Comparison of ENCODE assay signal across 27 cellular contexts in genomic region chr9:98632839-98633238, GRCh38.
"Had no signal": no experiment of that assay in that cellular context is flagged by ENCODE, and none has a peak within 500 bp of the region (broad histone marks: within the 10 kb centered on the region; RNA-seq: fewer than 3 reads in every experiment).

No MANE protein-coding gene starts in this region.

- ATAC-seq: stimulated activated effector memory CD8-positive, alpha-beta T cell treated with anti-CD3 and anti-CD28 coated beads, Interleukin-12 subunit alpha, Interleukin-12 subunit beta, amount 100 ng/mL, for 72 hours; stimulated activated memory B cell treated with anti-CD40 and anti-IgM and Interleukin-4, amounts not matched to agents 10 μg/mL and 1 μg/mL and 100 μg/mL, for 72 hours; stimulated activated naive B cell treated with anti-CD40 and anti-IgM and Interleukin-4, amounts not matched to agents 10 μg/mL and 1 μg/mL and 100 μg/mL, for 72 hours; stimulated activated naive CD8-positive, alpha-beta T cell treated with anti-CD3 and anti-CD28 coated beads, Interleukin-15, amount 100 ng/mL, for 72 hours; stimulated activated naive CD8-positive, alpha-beta T cell treated with anti-CD3 and anti-CD28 coated beads, Interleukin-15, Interleukin-2, amounts not matched to agents 100 U/mL and 50 U/mL, for 24 hours; upper lobe of right lung had no signal

- H3K27ac ChIP-seq: stomach, suprapubic skin, testis, thoracic aorta, thyroid gland, tibial artery, tibial nerve, transverse colon, upper lobe of left lung, upper lobe of right lung, uterus, vagina had no signal

- H3K9me3 ChIP-seq: stomach, suprapubic skin, testis, thoracic aorta, thyroid gland, tibial artery, transverse colon, upper lobe of left lung, upper lobe of right lung, uterus, vagina had no signal

- H3K27me3 ChIP-seq: suprapubic skin, testis, thyroid gland, tibial nerve, upper lobe of left lung, upper lobe of right lung, uterus, vagina had no signal

- H3K4me3 ChIP-seq: stomach, suprapubic skin, testis, thoracic aorta, thyroid gland, tibial artery, tibial nerve, transverse colon, upper lobe of left lung, upper lobe of right lung, uterus, vagina had no signal

- DNase-seq: stimulated activated CD4-positive, alpha-beta T cell treated with anti-CD3 and anti-CD28 coated beads, Interleukin-2, amount 100 ng/mL, for 48 hours; stimulated activated CD4-positive, alpha-beta T cell treated with anti-CD3 and anti-CD28 coated beads, Interleukin-4, amount 100 ng/mL, for 1 hour; stimulated activated CD4-positive, alpha-beta T cell treated with anti-CD3 and anti-CD28 coated beads, Interleukin-4, amount 100 ng/mL, for 24 hours; stimulated activated CD4-positive, alpha-beta T cell treated with anti-CD3 and anti-CD28 coated beads, Interleukin-4, amount 100 ng/mL, for 4 hours; stimulated activated CD8-positive, alpha-beta memory T cell treated with anti-CD3 and anti-CD28 coated beads, Interleukin-4, amount 100 ng/mL, for 48 hours; stimulated activated naive B cell treated with anti-CD40 and anti-IgM and Interleukin-4, amounts not matched to agents 10 μg/mL and 1 μg/mL and 100 μg/mL, for 72 hours; stimulated activated naive CD4-positive, alpha-beta T cell; stimulated activated naive CD4-positive, alpha-beta T cell treated with Interleukin-2 at 50 U/mL for 16 hours; stimulated activated naive CD8-positive, alpha-beta T cell treated with anti-CD3 and anti-CD28 coated beads, Interleukin-15, amount 100 ng/mL, for 72 hours; stimulated activated naive CD8-positive, alpha-beta T cell treated with anti-CD3 and anti-CD28 coated beads, Interleukin-15, Interleukin-2, amounts not matched to agents 100 U/mL and 50 U/mL, for 24 hours; stomach; substantia nigra; testis; thyroid gland; tibial artery; transverse colon; trophoblast cell; upper lobe of left lung; upper lobe of right lung; uterus had no signal

- H3K4me1 ChIP-seq: stomach, suprapubic skin, testis, tibial artery, tibial nerve, transverse colon, upper lobe of left lung, upper lobe of right lung, uterus, vagina had no signal

- FAIRE-seq: urothelium cell line had no signal

- H3K36me3 ChIP-seq: stomach, suprapubic skin, thoracic aorta, thyroid gland, tibial artery, tibial nerve, transverse colon, upper lobe of left lung, upper lobe of right lung, uterus, vagina had no signal
